ENCODE assay signal across 1 cellular context in the genomic region with DNA sequence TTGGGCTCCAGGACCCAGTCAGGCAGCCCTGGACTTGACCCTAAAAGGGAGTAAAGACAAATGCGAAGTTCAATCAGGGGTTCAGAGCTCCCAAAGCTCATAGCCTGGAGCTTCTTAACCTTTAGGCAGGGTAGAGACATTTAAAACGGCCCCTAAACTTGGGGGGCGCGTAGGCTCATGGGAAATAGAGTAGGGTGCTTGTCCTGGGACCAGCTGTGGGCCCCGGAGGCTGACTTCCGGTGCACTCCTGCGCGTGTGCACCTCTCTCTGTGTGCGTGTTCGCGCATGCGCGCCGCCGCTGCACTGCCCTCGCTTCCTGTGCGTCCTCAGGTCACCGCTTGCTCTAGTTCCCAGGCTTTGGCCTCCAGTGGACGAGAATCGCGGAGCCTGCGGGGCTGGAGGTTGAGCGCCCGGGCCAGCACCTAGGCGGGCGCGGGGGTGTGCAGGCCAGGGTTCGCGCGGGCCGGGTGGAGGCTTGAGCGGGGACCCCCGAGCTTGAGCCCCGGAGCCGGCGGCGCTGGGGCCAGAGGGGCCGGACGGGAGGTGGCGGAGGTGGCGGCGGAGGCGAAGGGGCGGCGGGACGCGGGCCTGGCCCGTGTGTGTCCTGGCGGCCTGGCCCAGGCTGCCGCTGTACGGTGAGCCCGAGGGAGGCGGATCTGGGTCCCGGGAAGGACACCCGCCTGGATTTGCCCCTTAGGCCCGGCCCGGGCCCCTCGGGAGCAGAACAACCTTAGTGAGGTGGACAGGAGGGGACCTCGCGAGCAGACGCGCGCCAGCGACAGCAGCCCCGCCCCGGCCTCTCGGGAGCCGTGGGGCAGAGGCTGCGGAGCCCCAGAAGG.
TF ChIP-seq lines count a peak whose summit lies in the region.

Gene RBAK (plus strand): TSS at position 303 of the 839 bp plus-strand sequence. CDS start 2,217 bp downstream, outside the sequence.

TF ChIP-seq in K562, 482 proteins besides CTCF, POLR2A, EP300 and RAD21 (continued from another document):
- TF ChIP-seq YY1 (IDR thresholded peaks at IDR 0.05; ENCODE audit: borderline replicate concordance in 1 of 3, control insufficient read depth in 1 of 3, extremely low read depth in 1 of 3, insufficient read depth in 3 of 3, insufficient read length in 1 of 3, insufficient replicate concordance in 2 of 3, low read depth in 1 of 3, low read length in 2 of 3) = peak in 1 of 3 experiments; percentile 33
- TF ChIP-seq TEAD2 (tag; IDR thresholded peaks at IDR 0.05) = no peak
- TF ChIP-seq ATF1 (CRISPR knock-in tag; IDR thresholded peaks at IDR 0.05) = no peak
- TF ChIP-seq ATF1 (tag; IDR thresholded peaks at IDR 0.05) = peak; percentile 48; the same call in 1 of the 2 replicates
- TF ChIP-seq RBM14 (IDR thresholded peaks at IDR 0.05; ENCODE audit: borderline replicate concordance, insufficient read depth, low read depth, low read length) = 0 out of 2 replicates have a peak, but pooled peaks have one; percentile 69
- 0 out of 2 replicates have a peak, but pooled peaks have one; percentile 64 for TF ChIP-seq FOXK1 (CRISPR knock-in tag; IDR thresholded peaks at IDR 0.05; ENCODE audit: borderline replicate concordance)
- peak; percentile 68; the same call in 1 of the 2 replicates for TF ChIP-seq TOE1 (IDR thresholded peaks at IDR 0.05; ENCODE audit: borderline replicate concordance)
- no peak for TF ChIP-seq TOE1 (CRISPR knock-in tag; IDR thresholded peaks at IDR 0.05; ENCODE audit: borderline replicate concordance, low read depth)
TF ChIP-seq in K562: peak in this region for 107.
